Comparison of ENCODE assay signal across 8 cellular contexts in genomic region chr1:169106921-169107672, GRCh38. TPM values are rescaled to one million over a fixed set of nuclear protein-coding genes. Genes with fewer than 3 reads are reported as not detected.
DNase-seq lines count a peak whose midpoint lies in the region; ATAC-seq, FAIRE-seq and TF ChIP-seq lines count a peak whose summit lies in the region.

No MANE protein-coding gene starts in this region.

- intact Hi-C loops in CD4-positive, alpha-beta T cell (cut with DNase I, micrococcal nuclease) = loop anchor here (5.0 to 10.0 kb wide), 4 partner anchors 240 to 930 kb away; partner anchors contain the start of gene TIPRL (in 1 of the 2)
- intact Hi-C loops in HCT116 (cut with micrococcal nuclease) = loop anchor here (1.0 to 5.0 kb wide), 2 partner anchors 260 to 485 kb away; partner anchors contain the start of gene NME7

- H3K4me3 ChIP-seq in HCT116 (replicated peaks in 1 of 2; ENCODE audit: low read depth in 1 of 2, low read length in 2 of 2) (peak overlapping the region; percentile 72 to 84), duodenal mucosa (ENCODE audit: low read depth in 1 of 2, low read length in 2 of 2) (peak overlapping the region; percentile 87 to 94), mononuclear cell (ENCODE audit: low read length) (peak overlapping the region; percentile 52)

- H3K4me3 Mint-ChIP-seq in CD4-positive, alpha-beta T cell = peak overlapping the region; percentile 89

- H2AFZ ChIP-seq in HCT116 (ENCODE audit: low read depth, low read length, poor library complexity, severe bottlenecking) = no peak overlapping the region

- no peaks in the 10 kb centered on the region for H3K9me2 ChIP-seq in HCT116 (ENCODE audit: insufficient read depth)

- H3K9ac ChIP-seq in HCT116 (ENCODE audit: low read length) = peak overlapping the region; percentile 95
- H3K9ac ChIP-seq in duodenal mucosa (ENCODE audit: low read depth in 1 of 2, low read length in 2 of 2) = peak overlapping the region; percentile 90 to 93

- H4K20me1 ChIP-seq in HCT116 (ENCODE audit: insufficient read depth) = no peaks in the 10 kb centered on the region

- POLR2A ChIA-PET in CD4-positive, alpha-beta T cell (lab: Charles Lee) = no interaction called here
- POLR2A ChIA-PET in HCT116 (lab: Charles Lee) = interaction anchor here (0.7 to 1.0 kb wide), 2 partner anchors 27 to 261 kb away, joined by 3 read pairs; partner anchors contain the start of gene BLZF1

- TF ChIP-seq RAD21 in HCT116 (IDR thresholded peaks at IDR 0.05; ENCODE audit: low read depth) = no peak

- H3K4me2 ChIP-seq in HCT116 (ENCODE audit: low read length) = peak overlapping the region; percentile 90

- ATAC-seq in CD4-positive, alpha-beta T cell (ENCODE audit: poor library complexity) = no peak
- ATAC-seq in HCT116 = no peak

- H3K36me3 ChIP-seq in HCT116 (ENCODE audit: control insufficient read depth in 1 of 2, insufficient read depth in 2 of 2, low read length in 2 of 2) (peaks cover 5 to 6% of the 10 kb centered on the region in 2 experiments; a peak in 3 of 4 replicates), duodenal mucosa (ENCODE audit: control insufficient read depth in 1 of 2, insufficient read depth in 2 of 2, low read length in 2 of 2) (peaks cover 10 to 12% of the 10 kb centered on the region in 2 donors)

- peaks cover 43% of the 10 kb centered on the region for H3K4me1 Mint-ChIP-seq in CD4-positive, alpha-beta T cell (ENCODE audit: low read depth)

- FAIRE-seq in frontal cortex (lab: Jason Lieb, UNC) = no peak

- RAD21 ChIA-PET in HCT116 (lab: Charles Lee; ENCODE audit: low non-redundant PET in 1 of 2, low total read pairs in 2 of 2, uncharacterized antibody in 2 of 2, unreplicated experiment in 2 of 2) = no interaction called here

- peaks cover 4% of the 10 kb centered on the region for H3K27me3 Mint-ChIP-seq in CD4-positive, alpha-beta T cell

- H3K79me2 ChIP-seq in HCT116 (ENCODE audit: insufficient read depth, low read length) = peaks cover 56% of the 10 kb centered on the region

- no peak overlapping the region for H3K27ac ChIP-seq in CD4-positive, alpha-beta T cell (ENCODE audit: low read depth, low read length)
- peak overlapping the region; percentile 85 for H3K27ac ChIP-seq in HCT116 (ENCODE audit: low read depth, low read length)
- peak overlapping the region; percentile 91 for H3K27ac ChIP-seq in duodenal mucosa (ENCODE audit: low read depth, low read length)

- CTCF ChIA-PET in CD4-positive, alpha-beta T cell (lab: Charles Lee) = interaction anchor here (1.5 kb wide), 1 partner anchor 11 kb away, joined by 3 read pairs; no protein-coding TSS in a partner anchor
- CTCF ChIA-PET in HCT116 (lab: Charles Lee) = interaction anchor here (4.7 kb wide), 1 partner anchor 242 kb away, joined by 14 read pairs; no protein-coding TSS in a partner anchor

- DNase-seq in CD4-positive, alpha-beta T cell = peak in 2 of 10 experiments; percentile 5 to 10
- no peak for DNase-seq in HCT116 (ENCODE audit: low read depth, low spot score)
- peak; percentile 27 for DNase-seq in RPMI7951 (ENCODE audit: low read depth)
- DNase-seq in NCI-H226 = no peak
- no peak for DNase-seq in frontal cortex (ENCODE audit: low spot score in 2 of 2)
- no peak for DNase-seq in effector CD4-positive, alpha-beta T cell

- H3K27ac Mint-ChIP-seq in CD4-positive, alpha-beta T cell = peak overlapping the region; percentile 5

- no peaks in the 10 kb centered on the region for H3K36me3 Mint-ChIP-seq in CD4-positive, alpha-beta T cell (ENCODE audit: low read depth)

- H3K9me3 Mint-ChIP-seq in CD4-positive, alpha-beta T cell = no peaks in the 10 kb centered on the region

- no peak for TF ChIP-seq CTCF in CD4-positive, alpha-beta T cell (IDR thresholded peaks at IDR 0.05)
- no peak for TF ChIP-seq CTCF in HCT116 (IDR thresholded peaks at IDR 0.05 in 2 of 3, conservative IDR thresholded peaks at IDR 0.05 in 1 of 3; ENCODE audit: borderline replicate concordance in 1 of 3, insufficient read depth in 1 of 3, low read depth in 2 of 3, low read length in 2 of 3)

- no peaks in the 10 kb centered on the region for H3K27me3 ChIP-seq in CD4-positive, alpha-beta T cell (ENCODE audit: control insufficient read depth, insufficient read depth, low read length)
- H3K27me3 ChIP-seq in HCT116 (ENCODE audit: insufficient read depth, low read length) (no peaks in the 10 kb centered on the region), duodenal mucosa (ENCODE audit: control insufficient read depth in 1 of 2, insufficient read depth in 2 of 2, low read length in 2 of 2) (no peaks in the 10 kb centered on the region), mononuclear cell (ENCODE audit: insufficient read depth, low read length) (peaks cover 35% of the 10 kb centered on the region)

- peaks cover 55 to 71% of the 10 kb centered on the region in 2 experiments for H3K4me1 ChIP-seq in HCT116 (ENCODE audit: control insufficient read depth in 1 of 2, insufficient read depth in 2 of 2, low read length in 2 of 2)
- peaks cover 45 to 51% of the 10 kb centered on the region in 2 donors for H3K4me1 ChIP-seq in duodenal mucosa (ENCODE audit: control insufficient read depth in 1 of 2, insufficient read depth in 2 of 2, low read length in 2 of 2)
- peaks cover 60% of the 10 kb centered on the region for H3K4me1 ChIP-seq in mononuclear cell (ENCODE audit: insufficient read depth, low read length)

- no peaks in the 10 kb centered on the region for H3K9me3 ChIP-seq in CD4-positive, alpha-beta T cell (ENCODE audit: control insufficient read depth, low read length)
- no peaks in the 10 kb centered on the region for H3K9me3 ChIP-seq in HCT116 (ENCODE audit: control insufficient read depth in 1 of 2, insufficient read depth in 1 of 2, low read depth in 1 of 2, low read length in 2 of 2)
- H3K9me3 ChIP-seq in duodenal mucosa (ENCODE audit: control insufficient read depth in 1 of 2, low read length in 2 of 2) = no peaks in the 10 kb centered on the region
- H3K9me3 ChIP-seq in mononuclear cell (ENCODE audit: low read depth, low read length) = no peaks in the 10 kb centered on the region

- TF ChIP-seq POLR2A in HCT116 (IDR thresholded peaks at IDR 0.05; ENCODE audit: borderline replicate concordance, extremely low read depth, insufficient read depth, insufficient read length) = no peak

- TSS peak; percentile 39 for BruUV-seq in HCT116 (replicated peaks; lab: Mats Ljungman, UMichigan)

TF ChIP-seq in HCT116, 20 proteins besides CTCF, POLR2A, EP300 and RAD21:
- peak; percentile 45 for TF ChIP-seq SIN3A (IDR thresholded peaks at IDR 0.05; ENCODE audit: low read depth)
- no peak for TF ChIP-seq ZBTB33 (IDR thresholded peaks at IDR 0.05; ENCODE audit: extremely low read depth, insufficient replicate concordance, low read length)
TF ChIP-seq in HCT116: peak in this region for 1.

RNA-seq across cellular contexts. Expression of gene ATP1B1, which starts 0.6 kb away (rescaled TPM):
- 1 to 10 TPM; 3.5 to 4.5 TPM for total RNA-seq in CD4-positive, alpha-beta T cell
- total RNA-seq in HCT116 (2021; ENCODE audit: unreplicated experiment) (48.6 TPM), mononuclear cell (4.7 TPM), frontal cortex (235 TPM)
- polyA plus RNA-seq in HCT116 (2012) = 27.1 and 29.1 TPM in 2 replicates
- total RNA-seq in RPMI7951 (2014; rRNA removed; shearing (Covaris generic)) = 12.0 and 16.7 TPM in 2 replicates
